8 cellular contexts compared by ENCODE assay signal in the genomic region with DNA sequence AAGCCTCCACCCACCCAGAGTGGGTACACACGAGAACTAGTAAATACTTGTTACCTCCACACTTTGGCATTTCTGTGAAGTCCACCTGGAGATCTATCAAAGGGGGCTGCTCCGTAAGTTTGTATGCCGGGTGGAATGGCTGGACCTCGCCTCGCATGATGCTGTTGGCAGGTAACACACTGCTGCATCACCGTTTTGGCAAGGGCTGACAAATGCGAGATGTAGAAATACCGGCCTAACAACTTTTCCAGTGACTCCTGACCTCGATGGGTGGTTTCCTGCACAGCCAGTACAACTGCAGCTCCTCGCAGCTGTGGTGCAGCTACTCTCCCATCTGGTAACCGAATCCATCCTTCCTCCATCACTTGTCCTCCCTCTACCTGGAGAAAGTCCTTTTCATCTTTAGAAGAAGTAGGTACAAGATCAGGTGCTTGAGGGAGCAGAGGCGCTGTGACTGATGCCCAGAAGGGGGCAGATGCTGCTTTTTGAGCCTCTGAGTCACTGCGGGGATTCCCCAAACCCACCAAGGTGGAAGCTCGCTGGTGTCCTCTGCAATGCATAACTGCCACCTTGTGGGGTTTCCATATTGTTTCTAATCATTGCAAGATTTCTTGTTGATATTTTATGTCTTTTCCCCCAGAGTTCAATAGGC. TPM values are rescaled to one million over a fixed set of nuclear protein-coding genes. Genes with fewer than 3 reads are reported as not detected.
DNase-seq lines count a peak whose midpoint lies in the region; ATAC-seq, FAIRE-seq and TF ChIP-seq lines count a peak whose summit lies in the region.
"Not testable (repeated sequence)": the region's sequence is repeated elsewhere in the genome, so short reads cannot be mapped to it uniquely, and the experiment has no call there.

No MANE protein-coding gene starts in this region.

- H3K9me3 ChIP-seq in IMR-90 (ENCODE audit: control insufficient read depth, insufficient read depth, low read length); GM12878 (replicated peaks; ENCODE audit: control insufficient read depth, insufficient read depth, low read length): not testable (repeated sequence)

- not testable (repeated sequence) for H3K56ac ChIP-seq in IMR-90 (ENCODE audit: extremely low read depth, insufficient read depth, low read length)

- in situ Hi-C loops in IMR-90 (cut with MboI; ENCODE audit: low sequenced_read_pairs); GM12878 (cut with MboI): not testable (repeated sequence)

- H3K27me3 ChIP-seq in IMR-90 (ENCODE audit: control insufficient read depth, insufficient read depth, low read length); GM12878 (replicated peaks in 1 of 2; ENCODE audit: control insufficient read depth in 2 of 2, insufficient read depth in 2 of 2, low read length in 1 of 2): not testable (repeated sequence)

- not testable (repeated sequence) for H3K27ac ChIP-seq in IMR-90 (ENCODE audit: insufficient read depth, low read length); RWPE1; GM12878 (ENCODE audit: control insufficient read depth, insufficient read depth)

- not testable (repeated sequence) for H3K79me2 ChIP-seq in GM12878 (ENCODE audit: control insufficient read depth, insufficient read depth, low read length)

- not testable (repeated sequence) for H2BK120ac ChIP-seq in IMR-90 (ENCODE audit: low read depth, low read length)

- not testable (repeated sequence) for TF ChIP-seq RAD21 in IMR-90 (IDR thresholded peaks at IDR 0.05; ENCODE audit: low read length); GM12878 (IDR thresholded peaks at IDR 0.05; ENCODE audit: insufficient read depth, low read depth, low read length)

- H3K4me1 ChIP-seq in IMR-90 (ENCODE audit: control insufficient read depth, insufficient read depth, low read length); GM12878 (ENCODE audit: control insufficient read depth, insufficient read depth, low read length): not testable (repeated sequence)

- not testable (repeated sequence) for H2BK15ac ChIP-seq in IMR-90 (ENCODE audit: low read depth, low read length)

- BruUV-seq in IMR-90 (replicated peaks; lab: Mats Ljungman, UMichigan); GM12878 (replicated peaks; lab: Mats Ljungman, UMichigan): not testable (repeated sequence)

- SMC1A ChIA-PET in GM12878 (lab: Charles Lee; ENCODE audit: uncharacterized antibody, unreplicated experiment), result not testable (repeated sequence)

- not testable (repeated sequence) for H3K4me3 ChIP-seq in IMR-90 (ENCODE audit: insufficient read depth, low read depth, low read length); GM12878

- H3K23ac ChIP-seq in IMR-90 (ENCODE audit: low read depth, low read length), result not testable (repeated sequence)

- DNase-seq in Daoy (ENCODE audit: low read depth), result peak; percentile 68
- DNase-seq in IMR-90, result peak; percentile 8
- DNase-seq in RWPE1 (ENCODE audit: low spot score), result peak; percentile 59
- DNase-seq in activated CD8-positive, alpha-beta memory T cell treated with anti-CD3 and anti-CD28 coated beads for 48 hours (ENCODE audit: low read depth in 2 of 3, low spot score in 2 of 3), result peak; percentile 1 to 8 (median 5)
- DNase-seq in GM12878 (ENCODE audit: low read depth, low spot score), result not testable (repeated sequence)
- DNase-seq in left kidney (ENCODE audit: low read depth, low spot score), result peak; percentile 37
- peak; percentile 55 for DNase-seq in stimulated activated CD4-positive, alpha-beta T cell treated with anti-CD3 and anti-CD28 coated beads, Interleukin-1b, Interleukin-23, amount 100 ng/mL, for 48 hours
- DNase-seq in stimulated activated naive CD8-positive, alpha-beta T cell treated with anti-CD3 and anti-CD28 coated beads, Interleukin-15, Interleukin-2, amounts not matched to agents 100 U/mL and 50 U/mL, for 24 hours, result peak; percentile 63

- TF ChIP-seq EP300 in GM12878 (IDR thresholded peaks at IDR 0.05; ENCODE audit: borderline replicate concordance in 1 of 2, control insufficient read depth in 1 of 2, low read depth in 2 of 2, low read length in 2 of 2), result not testable (repeated sequence)

- H2AK9ac ChIP-seq in IMR-90 (replicated peaks; ENCODE audit: low read depth, low read length, poor library complexity), result not testable (repeated sequence)

- H4K20me1 ChIP-seq in IMR-90 (ENCODE audit: insufficient read depth, low read length); GM12878 (ENCODE audit: control insufficient read depth, insufficient read depth): not testable (repeated sequence)

- H3K79me1 ChIP-seq in IMR-90 (ENCODE audit: low read depth in 1 of 2, low read length in 2 of 2), result not testable (repeated sequence)

- RAD21 ChIA-PET in GM12878 (lab: Charles Lee; ENCODE audit: unreplicated experiment), result not testable (repeated sequence)

- intact Hi-C loops in IMR-90 (cut with micrococcal nuclease); GM12878 (cut with micrococcal nuclease; ENCODE audit: unreplicated experiment): not testable (repeated sequence)

- not testable (repeated sequence) for H3K9me1 ChIP-seq in IMR-90 (ENCODE audit: insufficient read depth, low read length)

- not testable (repeated sequence) for H3K9ac ChIP-seq in IMR-90 (ENCODE audit: low read depth, low read length); GM12878 (ENCODE audit: control insufficient read depth, insufficient read depth, low read length)

- not testable (repeated sequence) for H2AK5ac ChIP-seq in IMR-90 (ENCODE audit: low read depth, low read length)

- not testable (repeated sequence) for H4K8ac ChIP-seq in IMR-90 (ENCODE audit: low read depth in 2 of 2, low read length in 2 of 2)

- CTCF ChIA-PET in IMR-90 (lab: Yijun Ruan, JAX); RWPE1 (lab: Yijun Ruan, JAX): not testable (repeated sequence)
- CTCF ChIA-PET in GM12878 (lab: Yijun Ruan, JAX), result interaction anchor here (0.6 kb wide), 1 partner anchor 26 kb away, joined by 3 read pairs; no protein-coding TSS in a partner anchor

- not testable (repeated sequence) for H2BK20ac ChIP-seq in IMR-90 (ENCODE audit: low read depth, low read length)

- 64% methylated on average over 7 of the region's 14 CpGs; no CpG with 5 or more reads in 1 of the 2 experiments for WGBS in IMR-90 (ENCODE audit: extremely low coverage in 2 of 2, insufficient read length in 1 of 2), 2 experiments
- 33% methylated on average over 14 of the region's 14 CpGs for WGBS in GM12878 (ENCODE audit: insufficient coverage, insufficient replicate concordance, low lambda C conversion rate, missing lambda C conversion rate)

- dilution Hi-C loops in IMR-90 (cut with HindIII; ENCODE audit: low sequenced_read_pairs, unreplicated experiment), result not testable (repeated sequence)

- H3K18ac ChIP-seq in IMR-90 (ENCODE audit: low read depth, low read length), result not testable (repeated sequence)

- not testable (repeated sequence) for H3K36me3 ChIP-seq in IMR-90 (ENCODE audit: control insufficient read depth, insufficient read depth, low read length); GM12878 (ENCODE audit: control insufficient read depth in 2 of 2, insufficient read depth in 2 of 2, low read length in 1 of 2)

- POLR2A ChIA-PET in IMR-90 (lab: Charles Lee; ENCODE audit: unreplicated experiment), result interaction anchor here (0.5 kb wide), 1 partner anchor 120 kb away, joined by 3 read pairs; no protein-coding TSS in a partner anchor
- POLR2A ChIA-PET in RWPE1 (lab: Yijun Ruan, JAX; ENCODE audit: low non-redundant PET); GM12878 (lab: Charles Lee): not testable (repeated sequence)

- not testable (repeated sequence) for ATAC-seq in IMR-90 (ENCODE audit: low read depth); GM12878; stimulated activated naive CD8-positive, alpha-beta T cell treated with anti-CD3 and anti-CD28 coated beads, Interleukin-15, Interleukin-2, amounts not matched to agents 100 U/mL and 50 U/mL, for 24 hours

- not testable (repeated sequence) for TF ChIP-seq POLR2A in IMR-90 (IDR thresholded peaks at IDR 0.05; ENCODE audit: low read depth, low read length); GM12878 (IDR thresholded peaks at IDR 0.05; ENCODE audit: low read depth, low read length)

- FAIRE-seq in GM12878 (lab: Jason Lieb, UNC), result not testable (repeated sequence)

- not testable (repeated sequence) for H2AFZ ChIP-seq in IMR-90 (replicated peaks; ENCODE audit: low read length, poor library complexity); GM12878 (ENCODE audit: control insufficient read depth, low read depth, low read length)

- H4K91ac ChIP-seq in IMR-90 (ENCODE audit: insufficient read depth, low read depth, low read length), result not testable (repeated sequence)

- H3K4me2 ChIP-seq in IMR-90 (ENCODE audit: low read depth, low read length); GM12878 (ENCODE audit: control insufficient read depth, insufficient read depth): not testable (repeated sequence)

- H2BK5ac ChIP-seq in IMR-90 (ENCODE audit: low read depth, low read length, poor library complexity, severe bottlenecking), result not testable (repeated sequence)

- not testable (repeated sequence) for H4K5ac ChIP-seq in IMR-90 (ENCODE audit: low read depth, low read length)

- 0 out of 2 replicates have a peak, but pooled peaks have one; percentile 9 for TF ChIP-seq CTCF in IMR-90 (conservative IDR thresholded peaks at IDR 0.05; ENCODE audit: low read depth, low read length)
- TF ChIP-seq CTCF in RWPE1 (conservative IDR thresholded peaks at IDR 0.05; ENCODE audit: low read depth), result not testable (repeated sequence)
- TF ChIP-seq CTCF in GM12878 (IDR thresholded peaks at IDR 0.05 in 2 of 3, conservative IDR thresholded peaks at IDR 0.05 in 1 of 3; ENCODE audit: control insufficient read depth in 2 of 3, extremely low read depth in 1 of 3, insufficient read depth in 1 of 3, low read depth in 3 of 3, low read length in 3 of 3), result peak in 2 of 3 experiments; percentile 24 to 35; a peak in 3 of 6 replicates

- not testable (repeated sequence) for H3K14ac ChIP-seq in IMR-90 (replicated peaks; ENCODE audit: low read depth, low read length)

- not testable (repeated sequence) for H3K4ac ChIP-seq in IMR-90 (ENCODE audit: low read depth, low read length)

RNA-seq across cellular contexts. Expression of a gene that starts 40.9 kb away (rescaled TPM):
- total RNA-seq in Daoy (2014; rRNA removed; shearing (Covaris generic)), result 33.2 and 33.5 TPM in 2 replicates
- 3.8 and 4.4 TPM in 2 replicates for total RNA-seq in IMR-90 (2012; rRNA removed)
- 5.6 and 6.0 TPM in 2 replicates for polyA plus RNA-seq in IMR-90 (2012; rRNA removed)
- 3.3 and 5.6 TPM in 2 replicates for polyA plus RNA-seq in IMR-90 (2012; cell fraction: cytosol; rRNA removed)
- 9.3 and 10.5 TPM in 2 replicates for polyA plus RNA-seq in IMR-90 (2012; cell fraction: nucleus; rRNA removed; ENCODE audit: low replicate concordance)
- 4.1 and 7.5 TPM in 2 replicates for total RNA-seq in GM12878 (2013; cell fraction: nucleolus; rRNA removed)
- total RNA-seq in GM12878 (2014; rRNA removed), result 0.33 and 0.45 TPM in 2 replicates
- total RNA-seq in GM12878 (2014; rRNA removed; fragmentation: Illumina TruSeq; extraction: Trizol), result 0.14 and 0.18 TPM in 2 replicates
- 0.35 and 0.54 TPM in 2 replicates for total RNA-seq in GM12878 (2021)
- 6.2 TPM for polyA plus RNA-seq in GM12878 (2011; ENCODE audit: low read depth)
- 1.5 and 1.9 TPM in 2 replicates for polyA plus RNA-seq in GM12878 (2011; rRNA removed)
- polyA plus RNA-seq in GM12878 (2011; cell fraction: cytosol; rRNA removed), result 2.2 and 3.1 TPM in 2 replicates
- 5.8 and 6.5 TPM in 2 replicates for polyA plus RNA-seq in GM12878 (2011; cell fraction: nucleus; rRNA removed)
- 0.76 and 1.4 TPM in 2 replicates for polyA plus RNA-seq in GM12878 (2012)
- 0.07 TPM in 1 of 2 replicates, not detected in the other for polyA plus RNA-seq in GM12878 (2014; fragmentation: Illumina TruSeq; extraction: Trizol)
- under 1 TPM; 0.02 to 0.04 TPM for polyA plus RNA-seq in GM12878 (2014; fragmentation: Nextera tagmentation; extraction: Ambion mirVana)
- polyA plus RNA-seq in GM12878 (2014; rRNA removed), result 0.15 and 0.18 TPM in 2 replicates
- polyA plus RNA-seq in GM12878 (2016; fragmentation: Nextera tagmentation; extraction: Ambion mirVana), result under 1 TPM; 0.09 to 0.62 TPM
- polyA minus RNA-seq in GM12878 (2011; rRNA and poly(A)+ RNA removed), result 1.5 and 2.9 TPM in 2 replicates
- polyA minus RNA-seq in GM12878 (2011; cell fraction: cytosol; rRNA and poly(A)+ RNA removed), result 1.5 and 2.1 TPM in 2 replicates
- polyA minus RNA-seq in GM12878 (2011; cell fraction: nucleus; rRNA and poly(A)+ RNA removed), result 1.1 and 2.2 TPM in 2 replicates
